19 cellular contexts compared by ENCODE assay signal in the genomic region with DNA sequence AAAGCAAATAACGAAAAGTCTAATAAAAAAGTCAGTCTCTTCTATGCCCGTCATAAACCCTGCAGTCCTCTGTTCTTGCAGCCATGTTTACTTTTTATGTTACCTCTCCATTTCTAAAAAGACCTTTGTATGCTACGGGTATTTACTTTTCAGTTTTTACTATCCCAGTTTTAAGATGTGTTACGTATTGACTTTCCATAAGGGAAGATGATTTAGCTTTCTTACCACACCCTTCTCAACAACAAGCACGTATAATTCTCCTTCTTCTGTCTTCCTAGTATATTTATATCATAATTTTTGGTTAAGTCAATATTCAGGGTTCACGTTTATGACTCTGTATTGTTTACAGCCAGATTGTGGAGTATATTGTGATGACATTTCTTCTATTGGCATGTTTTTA. TPM values are rescaled to one million over a fixed set of nuclear protein-coding genes. Genes with fewer than 3 reads are reported as not detected.
A peak's percentile ranks its signal among the peaks of the same experiment; 100 is the strongest.
DNase-seq lines count a peak whose midpoint lies in the region; ATAC-seq and TF ChIP-seq lines count a peak whose summit lies in the region.
"Had no signal": no experiment of that assay in that cellular context is flagged by ENCODE, and none has a peak within 500 bp of the region (broad histone marks: within the 10 kb centered on the region; RNA-seq: fewer than 3 reads in every experiment).

No MANE protein-coding gene starts in this region.

- no peaks in the 10 kb centered on the region for H3K27me3 Mint-ChIP-seq in activated T-cell treated with anti-CD3 and anti-CD28 coated beads, Interleukin-2, amount 50 U/mL, for 72 hours (ENCODE audit: low read depth)
- no peaks in the 10 kb centered on the region for H3K27me3 Mint-ChIP-seq in stimulated activated memory B cell treated with anti-CD40 and anti-IgM and Interleukin-4, amounts not matched to agents 10 μg/mL and 1 μg/mL and 100 μg/mL, for 72 hours

- no peaks in the 10 kb centered on the region for H3K9me3 Mint-ChIP-seq in activated T-cell treated with anti-CD3 and anti-CD28 coated beads, Interleukin-2, amount 50 U/mL, for 72 hours
- H3K9me3 Mint-ChIP-seq in stimulated activated memory B cell treated with anti-CD40 and anti-IgM and Interleukin-4, amounts not matched to agents 10 μg/mL and 1 μg/mL and 100 μg/mL, for 72 hours, result no peaks in the 10 kb centered on the region

- WGBS in hepatocyte (ENCODE audit: low lambda C conversion rate, missing lambda C conversion rate), result 61% methylated on average over 6 of the region's 6 CpGs

- H3K4me1 Mint-ChIP-seq in activated T-cell treated with anti-CD3 and anti-CD28 coated beads, Interleukin-2, amount 50 U/mL, for 72 hours (ENCODE audit: low read depth), result peaks cover 71% of the 10 kb centered on the region
- peaks cover 27% of the 10 kb centered on the region for H3K4me1 Mint-ChIP-seq in stimulated activated memory B cell treated with anti-CD40 and anti-IgM and Interleukin-4, amounts not matched to agents 10 μg/mL and 1 μg/mL and 100 μg/mL, for 72 hours

- H3K9me2 ChIP-seq in hepatocyte (replicated peaks; ENCODE audit: insufficient read depth), result no peaks in the 10 kb centered on the region

- H3K27ac ChIP-seq in hepatocyte, result peak overlapping the region; percentile 68
- H3K27ac ChIP-seq: BLaER1 treated with 17β-estradiol and CSF1 and Interleukin-3, amounts not matched to agents 10 nM and 100 nM had no signal

- H2AFZ ChIP-seq in hepatocyte, result no peak overlapping the region

- peaks cover 5 to 49% of the 10 kb centered on the region in 2 donors for H3K36me3 Mint-ChIP-seq in activated T-cell treated with anti-CD3 and anti-CD28 coated beads, Interleukin-2, amount 50 U/mL, for 72 hours (ENCODE audit: insufficient read depth in 2 of 2)
- H3K36me3 Mint-ChIP-seq in stimulated activated memory B cell treated with anti-CD40 and anti-IgM and Interleukin-4, amounts not matched to agents 10 μg/mL and 1 μg/mL and 100 μg/mL, for 72 hours, result peaks cover 59% of the 10 kb centered on the region

- no peaks in the 10 kb centered on the region for H3K27me3 ChIP-seq in hepatocyte
- H3K27me3 ChIP-seq: BLaER1 treated with 17β-estradiol and CSF1 and Interleukin-3, amounts not matched to agents 10 nM and 100 nM had no signal

- TF ChIP-seq CTCF in LNCaP clone FGC (IDR thresholded peaks at IDR 0.05; ENCODE audit: control insufficient read depth, extremely low read depth, insufficient read depth) (no peak), hepatocyte (IDR thresholded peaks at IDR 0.05; ENCODE audit: poor library complexity) (no peak)

- H3K36me3 ChIP-seq in hepatocyte (replicated peaks; ENCODE audit: insufficient read depth, low read depth), result no peaks in the 10 kb centered on the region

- H3K4me3 Mint-ChIP-seq in activated T-cell treated with anti-CD3 and anti-CD28 coated beads, Interleukin-2, amount 50 U/mL, for 72 hours, result no peak overlapping the region
- no peak overlapping the region for H3K4me3 Mint-ChIP-seq in stimulated activated memory B cell treated with anti-CD40 and anti-IgM and Interleukin-4, amounts not matched to agents 10 μg/mL and 1 μg/mL and 100 μg/mL, for 72 hours

- H3K4me2 ChIP-seq in hepatocyte, result no peak overlapping the region
- H3K4me2 ChIP-seq: BLaER1 treated with 17β-estradiol and CSF1 and Interleukin-3, amounts not matched to agents 10 nM and 100 nM had no signal

- peaks cover 30% of the 10 kb centered on the region for H3K79me2 ChIP-seq in hepatocyte

- ATAC-seq in activated T-cell treated with anti-CD3 and anti-CD28 coated beads, Interleukin-2, amount 50 U/mL, for 72 hours (replicated peaks in 1 of 2), result no peak
- ATAC-seq in stimulated activated memory B cell treated with anti-CD40 and anti-IgM and Interleukin-4, amounts not matched to agents 10 μg/mL and 1 μg/mL and 100 μg/mL, for 72 hours, result no peak
- no peak for ATAC-seq in HG02938 (IDR thresholded peaks at IDR 0.05; ENCODE audit: unreplicated experiment)
- ATAC-seq: Panc1 had no signal

- H3K4me3 ChIP-seq in LNCaP clone FGC (ENCODE audit: low read depth, low read length) (peak overlapping the region; percentile 9; the same call in 1 of the 2 replicates), hepatocyte (no peak overlapping the region)
- H3K4me3 ChIP-seq: BLaER1 treated with 17β-estradiol and CSF1 and Interleukin-3, amounts not matched to agents 10 nM and 100 nM had no signal

- DNase-seq in activated T-cell treated with anti-CD3 and anti-CD28 coated beads, Interleukin-2, amount 50 U/mL, for 72 hours, result no peak
- DNase-seq in activated T-cell treated with anti-CD3 and anti-CD28 coated beads for 4 hours, result no peak
- peak; percentile 37 for DNase-seq in LNCaP clone FGC (ENCODE audit: low read depth)
- no peak for DNase-seq in hepatocyte (ENCODE audit: low spot score)
- no peak for DNase-seq in DMS53 (lab: John Stamatoyannopoulos, UW)
- DNase-seq: Caco-2, DMS153, EL, GOT3, KG1, NCI-H1092, NCI-H2081 treated with DMSO at 0.1 percent for 48 hours, NCI-H510A, NCI-H774 had no signal

- H3K9me3 ChIP-seq in hepatocyte (ENCODE audit: low read depth), result no peaks in the 10 kb centered on the region
- H3K9me3 ChIP-seq: BLaER1 treated with 17β-estradiol and CSF1 and Interleukin-3, amounts not matched to agents 10 nM and 100 nM; Caco-2 had no signal

- H4K20me1 ChIP-seq in hepatocyte (ENCODE audit: insufficient read depth, poor library complexity, severe bottlenecking), result no peaks in the 10 kb centered on the region

- peak overlapping the region; percentile 95 for H3K27ac Mint-ChIP-seq in activated T-cell treated with anti-CD3 and anti-CD28 coated beads, Interleukin-2, amount 50 U/mL, for 72 hours
- peak overlapping the region; percentile 10 for H3K27ac Mint-ChIP-seq in stimulated activated memory B cell treated with anti-CD40 and anti-IgM and Interleukin-4, amounts not matched to agents 10 μg/mL and 1 μg/mL and 100 μg/mL, for 72 hours

- H3K4me1 ChIP-seq in hepatocyte (ENCODE audit: insufficient read depth), result peaks cover 6% of the 10 kb centered on the region
- H3K4me1 ChIP-seq: BLaER1 treated with 17β-estradiol and CSF1 and Interleukin-3, amounts not matched to agents 10 nM and 100 nM; Caco-2 had no signal

RNA-seq across cellular contexts. Expression of a gene that starts 10.8 kb away (rescaled TPM):
- 10 to 100 TPM; 33.6 to 41.5 TPM for total RNA-seq in activated T-cell treated with anti-CD3 and anti-CD28 coated beads, Interleukin-2, amount 50 U/mL, for 72 hours
- total RNA-seq in hepatocyte, result 25.3 and 26.0 TPM in 2 replicates
- polyA plus RNA-seq in hepatocyte, result 22.2 and 27.5 TPM in 2 replicates

RNA-seq across cellular contexts. Expression of a gene that starts 27.4 kb away (rescaled TPM):
- total RNA-seq in activated T-cell treated with anti-CD3 and anti-CD28 coated beads, Interleukin-2, amount 50 U/mL, for 72 hours, result 1 to 10 TPM in 1 of 2 donors, under 1 TPM in 1; 0.77 to 1.5 TPM
- total RNA-seq in hepatocyte, result 1.5 TPM in 1 of 2 replicates, not detected in the other
- polyA plus RNA-seq in hepatocyte, result not detected in 2 replicates
- total RNA-seq: M059J had no signal

RNA-seq across cellular contexts. Expression of a gene that starts 42.0 kb away (rescaled TPM):
- total RNA-seq in activated T-cell treated with anti-CD3 and anti-CD28 coated beads, Interleukin-2, amount 50 U/mL, for 72 hours, result 10 to 100 TPM; 48.3 to 62.9 TPM
- 53.9 and 62.7 TPM in 2 replicates for total RNA-seq in hepatocyte
- 29.8 and 31.0 TPM in 2 replicates for polyA plus RNA-seq in hepatocyte
